In the genomic region with DNA sequence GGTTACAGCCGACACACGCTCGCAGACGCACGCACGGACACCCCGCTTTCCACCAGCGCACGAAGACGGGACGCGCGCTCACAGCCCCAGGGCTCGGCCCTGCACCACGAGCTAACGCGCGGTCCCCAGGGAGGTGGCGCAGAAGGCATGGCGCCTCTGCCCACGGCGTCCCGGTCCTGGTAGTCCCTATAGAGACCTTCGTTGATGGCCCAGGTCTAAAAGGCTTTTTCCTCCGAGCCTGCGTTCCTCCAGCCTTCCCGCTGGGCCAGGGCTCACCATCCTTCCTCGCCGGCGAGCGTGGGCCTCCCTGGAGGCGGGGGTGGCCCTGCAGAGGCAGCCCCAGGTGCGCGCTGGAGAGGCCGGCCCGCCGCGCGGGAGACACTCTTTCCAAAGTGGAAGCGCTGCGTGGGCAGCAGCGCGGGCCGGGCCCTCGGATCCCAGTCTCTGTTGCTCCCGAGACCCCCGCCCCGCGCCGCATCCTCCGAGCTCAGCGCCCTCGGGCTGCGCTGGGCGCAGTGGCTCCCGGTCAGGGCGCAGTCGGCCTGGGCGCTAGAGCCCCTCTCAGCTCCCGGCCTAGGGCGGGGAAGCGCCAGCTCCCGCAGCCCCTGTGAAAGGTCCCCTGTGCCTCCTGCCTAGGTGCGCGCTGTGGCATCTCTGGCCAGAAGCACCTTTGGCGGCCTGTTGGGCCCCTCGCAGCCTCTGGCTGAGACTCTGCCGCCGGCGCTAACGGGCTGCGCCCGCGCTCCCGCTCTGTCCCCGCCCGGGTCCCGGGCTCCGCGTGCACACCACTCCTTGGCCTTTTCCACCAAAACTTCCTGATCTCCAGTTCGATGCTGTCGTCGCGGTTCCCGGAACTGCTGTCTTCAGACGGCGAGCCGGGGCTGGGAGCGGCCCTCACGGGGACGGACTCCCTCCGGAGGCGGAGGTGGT, we compare ENCODE assay signal across 1 cellular context.
TF ChIP-seq lines count a peak whose summit lies in the region.

No MANE protein-coding gene starts in this region.

TF ChIP-seq in WTC11, 78 proteins besides CTCF, POLR2A, EP300 and RAD21 (continued from another document):
- TF ChIP-seq HMGXB4 (CRISPR knock-in tag; IDR thresholded peaks at IDR 0.05) (peak; percentile 83), ZNF396 (CRISPR knock-in tag; IDR thresholded peaks at IDR 0.05; ENCODE audit: borderline replicate concordance) (no peak), SMAD3 (CRISPR knock-in tag; IDR thresholded peaks at IDR 0.05; ENCODE audit: borderline replicate concordance) (no peak), ZMAT4 (CRISPR knock-in tag; IDR thresholded peaks at IDR 0.05) (no peak), TCF7 (CRISPR knock-in tag; IDR thresholded peaks at IDR 0.05; ENCODE audit: low read depth) (no peak), ZNF423 (CRISPR knock-in tag; IDR thresholded peaks at IDR 0.05) (no peak), ZSCAN18 (CRISPR knock-in tag; IDR thresholded peaks at IDR 0.05) (no peak), GABPB1 (CRISPR knock-in tag; IDR thresholded peaks at IDR 0.05) (no peak), ESRRA (CRISPR knock-in tag; IDR thresholded peaks at IDR 0.05; ENCODE audit: borderline replicate concordance) (no peak), NR2C2 (CRISPR knock-in tag; IDR thresholded peaks at IDR 0.05) (no peak), NR3C1 (CRISPR knock-in tag; conservative IDR thresholded peaks at IDR 0.05; ENCODE audit: low read depth) (no peak), ZNF232 (CRISPR knock-in tag; IDR thresholded peaks at IDR 0.05) (no peak), SP1 (CRISPR knock-in tag; conservative IDR thresholded peaks at IDR 0.05) (0 out of 2 replicates have a peak, but pooled peaks have one; percentile 34), MAX (CRISPR knock-in tag; IDR thresholded peaks at IDR 0.05) (peak; percentile 65; the same call in 1 of the 2 replicates), E2F4 (CRISPR knock-in tag; IDR thresholded peaks at IDR 0.05; ENCODE audit: borderline replicate concordance, low read depth) (no peak)
- TF ChIP-seq, protein P1, sequence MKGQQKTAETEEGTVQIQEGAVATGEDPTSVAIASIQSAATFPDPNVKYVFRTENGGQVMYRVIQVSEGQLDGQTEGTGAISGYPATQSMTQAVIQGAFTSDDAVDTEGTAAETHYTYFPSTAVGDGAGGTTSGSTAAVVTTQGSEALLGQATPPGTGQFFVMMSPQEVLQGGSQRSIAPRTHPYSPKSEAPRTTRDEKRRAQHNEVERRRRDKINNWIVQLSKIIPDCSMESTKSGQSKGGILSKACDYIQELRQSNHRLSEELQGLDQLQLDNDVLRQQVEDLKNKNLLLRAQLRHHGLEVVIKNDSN (CRISPR knock-in tag; IDR thresholded peaks at IDR 0.05) = peak; percentile 14
- TF ChIP-seq, protein P2, sequence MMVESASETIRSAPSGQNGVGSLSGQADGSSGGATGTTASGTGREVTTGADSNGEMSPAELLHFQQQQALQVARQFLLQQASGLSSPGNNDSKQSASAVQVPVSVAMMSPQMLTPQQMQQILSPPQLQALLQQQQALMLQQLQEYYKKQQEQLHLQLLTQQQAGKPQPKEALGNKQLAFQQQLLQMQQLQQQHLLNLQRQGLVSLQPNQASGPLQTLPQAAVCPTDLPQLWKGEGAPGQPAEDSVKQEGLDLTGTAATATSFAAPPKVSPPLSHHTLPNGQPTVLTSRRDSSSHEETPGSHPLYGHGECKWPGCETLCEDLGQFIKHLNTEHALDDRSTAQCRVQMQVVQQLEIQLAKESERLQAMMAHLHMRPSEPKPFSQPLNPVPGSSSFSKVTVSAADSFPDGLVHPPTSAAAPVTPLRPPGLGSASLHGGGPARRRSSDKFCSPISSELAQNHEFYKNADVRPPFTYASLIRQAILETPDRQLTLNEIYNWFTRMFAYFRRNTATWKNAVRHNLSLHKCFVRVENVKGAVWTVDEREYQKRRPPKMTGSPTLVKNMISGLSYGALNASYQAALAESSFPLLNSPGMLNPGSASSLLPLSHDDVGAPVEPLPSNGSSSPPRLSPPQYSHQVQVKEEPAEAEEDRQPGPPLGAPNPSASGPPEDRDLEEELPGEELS (CRISPR knock-in tag; IDR thresholded peaks at IDR 0.05) = peak; percentile 19; the same call in 1 of the 2 replicates
